9 cellular contexts compared by ENCODE assay signal in the genomic region with DNA sequence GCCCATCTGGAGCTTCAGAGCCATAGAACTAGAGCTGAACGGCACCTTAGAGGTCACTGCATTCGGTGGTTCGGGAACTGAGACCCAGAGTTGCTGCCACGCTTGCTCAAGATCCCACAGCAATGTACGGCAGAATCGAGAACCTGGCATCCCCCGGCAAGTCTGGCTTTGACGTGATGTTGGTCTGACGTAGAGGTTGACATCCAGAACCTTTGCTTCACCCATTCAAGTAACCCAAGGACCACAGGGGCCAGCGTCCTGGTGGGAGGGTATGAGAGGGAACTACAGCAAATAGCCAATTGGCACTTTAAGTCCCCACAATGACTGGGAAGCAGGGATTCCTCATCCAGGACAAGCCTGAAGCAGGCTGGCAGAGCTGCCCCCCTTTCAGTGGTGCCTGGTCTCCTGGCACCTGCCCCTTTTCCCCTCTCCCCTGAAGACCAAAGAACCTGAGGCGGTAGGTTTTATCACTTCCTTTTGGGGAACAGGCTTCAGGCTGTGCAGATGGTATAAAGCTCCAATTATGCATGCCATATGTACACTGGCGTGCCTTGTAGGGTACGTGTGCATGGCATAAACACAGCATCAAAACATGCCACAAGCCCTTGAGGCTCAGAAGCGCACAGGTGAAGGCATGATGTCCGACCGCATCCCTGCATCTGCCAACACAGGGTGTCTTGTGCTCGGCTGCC. TPM values are rescaled to one million over a fixed set of nuclear protein-coding genes. Genes with fewer than 3 reads are reported as not detected.
DNase-seq lines count a peak whose midpoint lies in the region; ATAC-seq and TF ChIP-seq lines count a peak whose summit lies in the region.
"Had no signal": no experiment of that assay in that cellular context is flagged by ENCODE, and none has a peak within 500 bp of the region (broad histone marks: within the 10 kb centered on the region; RNA-seq: fewer than 3 reads in every experiment).

No MANE protein-coding gene starts in this region.

- no peaks in the 10 kb centered on the region for H3K79me2 ChIP-seq in SK-N-SH (ENCODE audit: insufficient read depth)

- no peaks in the 10 kb centered on the region for H3K9me3 Mint-ChIP-seq in activated CD4-positive, alpha-beta memory T cell treated with anti-CD3 and anti-CD28 coated beads, Interleukin-2, amount 10 ng/mL, durations not matched to agents 7 days and 5 days
- H3K9me3 Mint-ChIP-seq: stimulated activated effector memory CD8-positive, alpha-beta T cell treated with anti-CD3 and anti-CD28 coated beads, Interleukin-12 subunit alpha, Interleukin-12 subunit beta, amount 100 ng/mL, for 72 hours had no signal

- no peak overlapping the region for H3K4me3 Mint-ChIP-seq in activated CD4-positive, alpha-beta memory T cell treated with anti-CD3 and anti-CD28 coated beads, Interleukin-2, amount 10 ng/mL, durations not matched to agents 7 days and 5 days
- H3K4me3 Mint-ChIP-seq: stimulated activated effector memory CD8-positive, alpha-beta T cell treated with anti-CD3 and anti-CD28 coated beads, Interleukin-12 subunit alpha, Interleukin-12 subunit beta, amount 100 ng/mL, for 72 hours had no signal

- ATAC-seq in gastroesophageal sphincter: no peak
- no peak for ATAC-seq in GM18873 (IDR thresholded peaks at IDR 0.05; ENCODE audit: low FRiP score, unreplicated experiment)

- WGBS in SK-N-SH (ENCODE audit: low lambda C conversion rate): 68% methylated on average over 4 of the region's 17 CpGs
- WGBS in gastroesophageal sphincter (ENCODE audit: low coverage in 1 of 2), 2 donors: 34% methylated on average over 10 of the region's 17 CpGs; no CpG with 5 or more reads in 1 of the 2 donors

- no peaks in the 10 kb centered on the region for H3K27me3 ChIP-seq in SK-N-SH (ENCODE audit: insufficient read depth)
- no peaks in the 10 kb centered on the region for H3K27me3 ChIP-seq in gastroesophageal sphincter

- H3K9me2 ChIP-seq in SK-N-SH: no peaks in the 10 kb centered on the region

- TF ChIP-seq RAD21 in SK-N-SH (IDR thresholded peaks at IDR 0.05; ENCODE audit: low read length): no peak

- peak overlapping the region; percentile 71; the same call in 1 of the 2 replicates for H3K4me2 ChIP-seq in SK-N-SH

- peak; percentile 60 for DNase-seq in DMS 273 treated with DMSO at 0.1 percent for 48 hours (lab: John Stamatoyannopoulos, UW)
- DNase-seq in SK-N-SH: no peak
- no peak for DNase-seq in skeletal muscle cell (ENCODE audit: low read depth)
- DNase-seq in activated CD4-positive, alpha-beta memory T cell treated with anti-CD3 and anti-CD28 coated beads, Interleukin-2, amount 10 ng/mL, durations not matched to agents 7 days and 5 days: no peak
- DNase-seq in GM19240 (ENCODE audit: insufficient read length, low spot score): no peak
- DNase-seq in NCI-H2029 treated with DMSO at 0.1 percent for 48 hours (lab: John Stamatoyannopoulos, UW): no peak

- H3K4me3 ChIP-seq in SK-N-SH (ENCODE audit: low read depth in 2 of 2, low read length in 1 of 2): peak overlapping the region in 1 of 2 experiments; percentile 19; a peak in 1 of 4 replicates
- peak overlapping the region in 1 of 2 donors; percentile 64 for H3K4me3 ChIP-seq in gastroesophageal sphincter
- peak overlapping the region; percentile 9 for H3K4me3 ChIP-seq in skeletal muscle cell (ENCODE audit: low read depth, low read length)

- no peak overlapping the region for H2AFZ ChIP-seq in SK-N-SH (ENCODE audit: low read depth)

- H3K9me3 ChIP-seq in SK-N-SH: no peaks in the 10 kb centered on the region
- H3K9me3 ChIP-seq in gastroesophageal sphincter: no peaks in the 10 kb centered on the region

- no peaks in the 10 kb centered on the region for H4K20me1 ChIP-seq in SK-N-SH (ENCODE audit: insufficient read depth)

- H3K27ac Mint-ChIP-seq in activated CD4-positive, alpha-beta memory T cell treated with anti-CD3 and anti-CD28 coated beads, Interleukin-2, amount 10 ng/mL, durations not matched to agents 7 days and 5 days: no peak overlapping the region
- H3K27ac Mint-ChIP-seq: stimulated activated effector memory CD8-positive, alpha-beta T cell treated with anti-CD3 and anti-CD28 coated beads, Interleukin-12 subunit alpha, Interleukin-12 subunit beta, amount 100 ng/mL, for 72 hours had no signal

- H3K4me1 Mint-ChIP-seq in activated CD4-positive, alpha-beta memory T cell treated with anti-CD3 and anti-CD28 coated beads, Interleukin-2, amount 10 ng/mL, durations not matched to agents 7 days and 5 days: no peaks in the 10 kb centered on the region
- H3K4me1 Mint-ChIP-seq: stimulated activated effector memory CD8-positive, alpha-beta T cell treated with anti-CD3 and anti-CD28 coated beads, Interleukin-12 subunit alpha, Interleukin-12 subunit beta, amount 100 ng/mL, for 72 hours had no signal

- CTCF ChIA-PET in SK-N-SH (lab: Yijun Ruan, JAX): interaction anchor here (1.1 to 1.9 kb wide), 4 partner anchors 15 to 231 kb away, joined by 3 to 6 read pairs (median 4); a partner anchor contains a TSS
- CTCF ChIA-PET in activated CD4-positive, alpha-beta memory T cell treated with anti-CD3 and anti-CD28 coated beads, Interleukin-2, amount 10 ng/mL, durations not matched to agents 7 days and 5 days (lab: Charles Lee): no interaction called here

- POLR2A ChIA-PET in SK-N-SH (lab: Yijun Ruan, JAX): interaction anchor here (0.9 kb wide), 1 partner anchor 81 kb away, joined by 3 read pairs; no protein-coding TSS in a partner anchor
- POLR2A ChIA-PET in activated CD4-positive, alpha-beta memory T cell treated with anti-CD3 and anti-CD28 coated beads, Interleukin-2, amount 10 ng/mL, durations not matched to agents 7 days and 5 days (lab: Charles Lee): interaction anchor here (0.9 kb wide), 1 partner anchor 79 kb away, joined by 3 read pairs; no protein-coding TSS in a partner anchor

- H3K27me3 Mint-ChIP-seq in activated CD4-positive, alpha-beta memory T cell treated with anti-CD3 and anti-CD28 coated beads, Interleukin-2, amount 10 ng/mL, durations not matched to agents 7 days and 5 days: peaks cover 13% of the 10 kb centered on the region

- H3K36me3 Mint-ChIP-seq in activated CD4-positive, alpha-beta memory T cell treated with anti-CD3 and anti-CD28 coated beads, Interleukin-2, amount 10 ng/mL, durations not matched to agents 7 days and 5 days (ENCODE audit: low read depth): no peaks in the 10 kb centered on the region
- H3K36me3 Mint-ChIP-seq: stimulated activated effector memory CD8-positive, alpha-beta T cell treated with anti-CD3 and anti-CD28 coated beads, Interleukin-12 subunit alpha, Interleukin-12 subunit beta, amount 100 ng/mL, for 72 hours had no signal

- H3K4me1 ChIP-seq in SK-N-SH (ENCODE audit: control insufficient read depth in 1 of 2, insufficient read depth in 2 of 2, low read depth in 1 of 2, low read length in 1 of 2) (peaks cover 0 to 17% of the 10 kb centered on the region in 2 experiments; a peak in 1 of 4 replicates), gastroesophageal sphincter (peaks cover 0 to 53% (median 13%) of the 10 kb centered on the region in 3 donors)

- H3F3A ChIP-seq in SK-N-SH (replicated peaks; ENCODE audit: insufficient read depth): no peaks in the 10 kb centered on the region

- no peak for TF ChIP-seq POLR2A in gastroesophageal sphincter (IDR thresholded peaks at IDR 0.05)

- TF ChIP-seq EP300 in SK-N-SH (IDR thresholded peaks at IDR 0.05; ENCODE audit: borderline replicate concordance in 1 of 2, low read depth in 1 of 2, low read length in 1 of 2) (no peak), gastroesophageal sphincter (IDR thresholded peaks at IDR 0.05) (no peak)

- no peak for TF ChIP-seq CTCF in SK-N-SH (IDR thresholded peaks at IDR 0.05)
- no peak for TF ChIP-seq CTCF in gastroesophageal sphincter (IDR thresholded peaks at IDR 0.05)

- no peaks in the 10 kb centered on the region for H3K36me3 ChIP-seq in SK-N-SH (replicated peaks in 1 of 2; ENCODE audit: control insufficient read depth in 1 of 2, insufficient read depth in 2 of 2, low read length in 1 of 2)
- H3K36me3 ChIP-seq in gastroesophageal sphincter: no peaks in the 10 kb centered on the region

- H3K9ac ChIP-seq in SK-N-SH: no peak overlapping the region

- H3K27ac ChIP-seq in SK-N-SH (ENCODE audit: low read depth in 2 of 2, low read length in 1 of 2) (no peak overlapping the region), gastroesophageal sphincter (peak overlapping the region; percentile 7 to 89 (median 85))

TF ChIP-seq in SK-N-SH, 30 proteins besides CTCF, POLR2A, EP300 and RAD21:
- TF ChIP-seq EZH2phosphoT487 (IDR thresholded peaks at IDR 0.05; ENCODE audit: borderline replicate concordance, low read depth) (no peak), MEF2A (IDR thresholded peaks at IDR 0.05; ENCODE audit: borderline replicate concordance, low read depth) (no peak), SMC3 (IDR thresholded peaks at IDR 0.05; ENCODE audit: low read depth, low read length) (no peak), TCF12 (IDR thresholded peaks at IDR 0.05) (no peak), NRF1 (IDR thresholded peaks at IDR 0.05; ENCODE audit: low read depth, low read length) (no peak), RXRA (IDR thresholded peaks at IDR 0.05; ENCODE audit: borderline replicate concordance, low read depth) (no peak), GABPA (IDR thresholded peaks at IDR 0.05; ENCODE audit: low read depth) (no peak), RCOR1 (IDR thresholded peaks at IDR 0.05; ENCODE audit: low read length) (no peak), TAF1 (IDR thresholded peaks at IDR 0.05; ENCODE audit: borderline replicate concordance, low read depth, low read length) (no peak)

RNA-seq across cellular contexts. Expression of a gene that starts 15.3 kb away (rescaled TPM):
- polyA plus RNA-seq in SK-N-SH (2012; rRNA removed): 3.6 and 5.0 TPM in 2 replicates
- polyA plus RNA-seq in SK-N-SH (2012; cell fraction: cytosol; rRNA removed): 2.1 and 3.2 TPM in 2 replicates
- 4.8 and 5.6 TPM in 2 replicates for polyA plus RNA-seq in SK-N-SH (2012; cell fraction: nucleus; rRNA removed)
- total RNA-seq in gastroesophageal sphincter: 10 to 100 TPM; 26.1 to 50.7 (median 37.0) TPM
- total RNA-seq in activated CD4-positive, alpha-beta memory T cell treated with anti-CD3 and anti-CD28 coated beads, Interleukin-2, amount 10 ng/mL, durations not matched to agents 7 days and 5 days: 1 to 10 TPM; 2.3 to 3.3 TPM

Comparison
In these comparisons a context has a peak if more than half of its experiments do, and no peak if none do; other contexts are left out.
1. H3K27ac ChIP-seq: peak in gastroesophageal sphincter (4 of 4); none in SK-N-SH (0 of 2).
2. RNA of a gene that starts 15.3 kb away (total RNA-seq): 26.1 to 50.7 TPM in gastroesophageal sphincter; 2.3 to 3.3 TPM in activated CD4-positive, alpha-beta memory T cell treated with anti-CD3 and anti-CD28 coated beads, Interleukin-2, amount 10 ng/mL, durations not matched to agents 7 days and 5 days; every median in the first group is over 4 times any median in the second.